Comparison of ENCODE assay signal across 8 cellular contexts in the genomic region with DNA sequence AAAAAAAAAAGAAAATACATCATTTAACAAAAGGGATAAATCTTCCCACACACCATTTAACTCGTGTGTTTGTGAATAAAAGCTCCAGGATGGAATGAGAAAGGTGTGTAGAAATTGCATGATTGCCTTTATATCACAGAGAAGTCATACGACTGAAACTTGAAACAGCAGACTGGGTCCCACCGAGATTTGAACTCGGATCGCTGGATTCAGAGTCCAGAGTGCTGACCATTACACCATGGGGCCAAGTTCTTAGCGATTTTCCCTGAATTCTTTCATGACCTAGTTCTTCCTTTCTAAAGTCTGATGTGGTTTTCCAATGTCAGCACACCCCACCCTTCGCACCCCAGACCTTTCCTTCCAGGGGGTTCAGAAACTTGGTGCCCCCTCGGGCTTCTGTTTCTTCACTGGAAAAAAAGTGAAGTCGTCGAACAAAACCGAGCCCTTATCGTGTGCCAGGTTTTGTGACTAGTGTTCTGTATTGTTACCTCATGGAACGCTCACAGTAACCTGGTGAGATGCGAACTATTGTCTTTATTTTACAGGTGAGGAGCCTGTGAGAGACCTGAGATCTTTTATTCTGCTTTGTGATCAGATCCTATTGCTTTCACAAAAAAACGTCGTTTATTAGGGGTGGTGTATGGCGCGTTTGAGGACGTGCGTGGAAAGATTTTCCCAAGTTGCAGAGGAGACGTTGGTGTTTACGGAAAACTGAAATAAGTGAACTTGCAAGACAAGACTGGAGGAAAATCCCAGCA.
DNase-seq lines count a peak whose midpoint lies in the region; ATAC-seq and TF ChIP-seq lines count a peak whose summit lies in the region.

No MANE protein-coding gene starts in this region.

- peak overlapping the region; percentile 60 to 79 (median 71) for H3K4me3 ChIP-seq in BLaER1 treated with 17β-estradiol and CSF1 and Interleukin-3, amounts not matched to agents 10 nM and 100 nM
- H3K4me3 ChIP-seq in HAP-1 (no peak overlapping the region), gastroesophageal sphincter (peak overlapping the region; percentile 7 to 52), neuron (ENCODE audit: low read length) (peak overlapping the region; percentile 72)

- H3K27ac Mint-ChIP-seq in activated T-helper 17 cell treated with anti-CD3 and anti-CD28 coated beads, Interleukin-2, amount 50 U/mL, for 72 hours: peak overlapping the region; percentile 90

- 0 to 1% methylated on average over 2 to 13 of the region's 22 CpGs for WGBS in gastroesophageal sphincter (ENCODE audit: low coverage in 1 of 2), 2 donors

- H3K36me3 Mint-ChIP-seq in activated T-helper 17 cell treated with anti-CD3 and anti-CD28 coated beads, Interleukin-2, amount 50 U/mL, for 72 hours (ENCODE audit: low read depth): peaks cover 15% of the 10 kb centered on the region

- H3K36me3 ChIP-seq in BLaER1 treated with 17β-estradiol and CSF1 and Interleukin-3, amounts not matched to agents 10 nM and 100 nM: no peaks in the 10 kb centered on the region
- H3K36me3 ChIP-seq in HAP-1 (replicated peaks): no peaks in the 10 kb centered on the region
- H3K36me3 ChIP-seq in gastroesophageal sphincter: no peaks in the 10 kb centered on the region
- H3K36me3 ChIP-seq in neuron (ENCODE audit: insufficient read depth, low read length): no peaks in the 10 kb centered on the region

- H3K9ac ChIP-seq in BLaER1 treated with 17β-estradiol and CSF1 and Interleukin-3, amounts not matched to agents 10 nM and 100 nM: peak overlapping the region; percentile 48 to 75 (median 68); a peak in 21 of 22 replicates

- H3K9me3 ChIP-seq in BLaER1 treated with 17β-estradiol and CSF1 and Interleukin-3, amounts not matched to agents 10 nM and 100 nM (replicated peaks in 1 of 11): no peaks in the 10 kb centered on the region
- 0 out of 2 replicates have a peak, but pooled peaks cover 6% of the 10 kb centered on the region for H3K9me3 ChIP-seq in HAP-1
- no peaks in the 10 kb centered on the region for H3K9me3 ChIP-seq in gastroesophageal sphincter
- no peaks in the 10 kb centered on the region for H3K9me3 ChIP-seq in neuron (ENCODE audit: low read length)

- TF ChIP-seq EP300 in gastroesophageal sphincter (IDR thresholded peaks at IDR 0.05): no peak

- peak overlapping the region; percentile 73 to 96 (median 91) for H3K4me2 ChIP-seq in BLaER1 treated with 17β-estradiol and CSF1 and Interleukin-3, amounts not matched to agents 10 nM and 100 nM

- H3K27me3 ChIP-seq in BLaER1 treated with 17β-estradiol and CSF1 and Interleukin-3, amounts not matched to agents 10 nM and 100 nM: peaks cover 0 to 5% (median 0%) of the 10 kb centered on the region in 11 experiments; a peak in 1 of 22 replicates
- no peaks in the 10 kb centered on the region for H3K27me3 ChIP-seq in HAP-1 (ENCODE audit: low read depth)
- peaks cover 56% of the 10 kb centered on the region for H3K27me3 ChIP-seq in gastroesophageal sphincter
- H3K27me3 ChIP-seq in neuron (ENCODE audit: insufficient read depth, low read length): no peaks in the 10 kb centered on the region

- H3K4me1 Mint-ChIP-seq in activated T-helper 17 cell treated with anti-CD3 and anti-CD28 coated beads, Interleukin-2, amount 50 U/mL, for 72 hours: peaks cover 17% of the 10 kb centered on the region

- peak overlapping the region; percentile 88 for H3K4me3 Mint-ChIP-seq in activated T-helper 17 cell treated with anti-CD3 and anti-CD28 coated beads, Interleukin-2, amount 50 U/mL, for 72 hours

- in situ Hi-C loops in HAP-1 (cut with MboI; ENCODE audit: low sequenced_read_pairs): no loop called here

- no peaks in the 10 kb centered on the region for H3K9me3 Mint-ChIP-seq in activated T-helper 17 cell treated with anti-CD3 and anti-CD28 coated beads, Interleukin-2, amount 50 U/mL, for 72 hours

- peak; percentile 36 for ATAC-seq in activated T-helper 17 cell treated with anti-CD3 and anti-CD28 coated beads, Interleukin-2, amount 50 U/mL, for 72 hours (replicated peaks)
- peak; percentile 68 for ATAC-seq in gastroesophageal sphincter
- ATAC-seq in HG02981 (IDR thresholded peaks at IDR 0.05; ENCODE audit: unreplicated experiment): no peak
- no peak for ATAC-seq in GM19351 (IDR thresholded peaks at IDR 0.05; ENCODE audit: unreplicated experiment)

- peaks cover 8 to 36% (median 26%) of the 10 kb centered on the region in 10 experiments; a peak in 17 of 20 replicates for H3K4me1 ChIP-seq in BLaER1 treated with 17β-estradiol and CSF1 and Interleukin-3, amounts not matched to agents 10 nM and 100 nM
- peaks cover 16% of the 10 kb centered on the region for H3K4me1 ChIP-seq in HAP-1
- peaks cover 0 to 19% (median 0%) of the 10 kb centered on the region in 3 donors for H3K4me1 ChIP-seq in gastroesophageal sphincter
- peaks cover 17% of the 10 kb centered on the region for H3K4me1 ChIP-seq in neuron (ENCODE audit: insufficient read depth, low read length)

- TF ChIP-seq CTCF in gastroesophageal sphincter (IDR thresholded peaks at IDR 0.05): no peak

- peaks cover 9% of the 10 kb centered on the region for H3K27me3 Mint-ChIP-seq in activated T-helper 17 cell treated with anti-CD3 and anti-CD28 coated beads, Interleukin-2, amount 50 U/mL, for 72 hours

- H3K27ac ChIP-seq in BLaER1 treated with 17β-estradiol and CSF1 and Interleukin-3, amounts not matched to agents 10 nM and 100 nM: peak overlapping the region in 7 of 11 experiments; percentile 40 to 70 (median 56); a peak in 9 of 22 replicates
- H3K27ac ChIP-seq in gastroesophageal sphincter: peak overlapping the region in 2 of 4 donors; percentile 41 to 48

- TF ChIP-seq POLR2A in gastroesophageal sphincter (IDR thresholded peaks at IDR 0.05): no peak

- H4K20me1 ChIP-seq in BLaER1 treated with 17β-estradiol and CSF1 and Interleukin-3, amounts not matched to agents 10 nM and 100 nM: no peaks in the 10 kb centered on the region

- peak overlapping the region; percentile 98 for H2AFZ ChIP-seq in neuron (ENCODE audit: low read depth, low read length)

- peak; percentile 43 to 58 for DNase-seq in HAP-1 (ENCODE audit: low spot score in 2 of 2)
- DNase-seq in NCI-H774 (lab: John Stamatoyannopoulos, UW): peak; percentile 79

Comparison
In these comparisons a context has a peak if more than half of its experiments do, and no peak if none do; other contexts are left out.
1. ATAC-seq: peak in activated T-helper 17 cell treated with anti-CD3 and anti-CD28 coated beads, Interleukin-2, amount 50 U/mL, for 72 hours (single experiment) and gastroesophageal sphincter (single experiment); none in HG02981 (single experiment) and GM19351 (single experiment).